ENCODE assay signal across 11 cellular contexts in the genomic region with DNA sequence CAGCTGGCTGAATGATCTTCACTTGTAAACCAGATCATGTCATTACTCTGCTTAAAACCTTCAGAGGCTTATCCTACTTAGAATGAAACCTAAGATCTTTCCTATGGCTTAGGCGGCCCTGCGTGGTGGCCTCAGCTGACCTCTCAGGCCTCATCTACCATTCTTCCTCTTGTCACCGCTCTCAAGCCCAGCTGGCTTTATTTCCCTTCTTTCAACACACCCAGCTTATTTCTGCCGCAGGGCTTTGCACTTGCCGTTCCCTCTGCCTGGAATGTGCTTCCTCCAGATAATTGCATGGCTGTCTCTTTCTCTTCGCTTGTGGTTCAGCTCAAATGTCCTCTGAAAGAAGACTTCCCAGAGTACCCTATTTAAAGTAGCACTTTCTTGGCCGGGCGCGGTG. TPM values are rescaled to one million over a fixed set of nuclear protein-coding genes. Genes with fewer than 3 reads are reported as not detected.
A peak's percentile ranks its signal among the peaks of the same experiment; 100 is the strongest.
DNase-seq lines count a peak whose midpoint lies in the region; ATAC-seq and TF ChIP-seq lines count a peak whose summit lies in the region.
"Had no signal": no experiment of that assay in that cellular context is flagged by ENCODE, and none has a peak within 500 bp of the region (broad histone marks: within the 10 kb centered on the region; RNA-seq: fewer than 3 reads in every experiment).

No MANE protein-coding gene starts in this region.

- TF ChIP-seq POLR2A in sigmoid colon (IDR thresholded peaks at IDR 0.05), result no peak

- peaks cover 0 to 28% (median 27%) of the 10 kb centered on the region in 4 donors for H3K4me1 ChIP-seq in sigmoid colon

- no peak for TF ChIP-seq EP300 in sigmoid colon (IDR thresholded peaks at IDR 0.05)

- no peak overlapping the region for H3K4me3 Mint-ChIP-seq in activated T-cell treated with anti-CD3 and anti-CD28 coated beads, Interleukin-2, amount 50 U/mL, for 72 hours

- H3K4me1 Mint-ChIP-seq in activated T-cell treated with anti-CD3 and anti-CD28 coated beads, Interleukin-2, amount 50 U/mL, for 72 hours (ENCODE audit: low read depth), result peaks cover 39% of the 10 kb centered on the region

- peaks cover 1 to 6% of the 10 kb centered on the region in 2 donors for H3K36me3 Mint-ChIP-seq in activated T-cell treated with anti-CD3 and anti-CD28 coated beads, Interleukin-2, amount 50 U/mL, for 72 hours (ENCODE audit: insufficient read depth in 2 of 2)

- H3K9me3 ChIP-seq in sigmoid colon, result no peaks in the 10 kb centered on the region

- peak overlapping the region in 3 of 4 donors; percentile 3 to 96 (median 10) for H3K27ac ChIP-seq in sigmoid colon
- H3K27ac ChIP-seq: 22Rv1 had no signal

- H3K27me3 ChIP-seq in sigmoid colon, result no peaks in the 10 kb centered on the region

- WGBS in sigmoid colon, 2 donors, result 80 to 89% methylated on average over 9 of the region's 9 CpGs

- DNase-seq in NCI-H524 (lab: John Stamatoyannopoulos, UW) (peak; percentile 19 to 72), NCI-H524 treated with DMSO at 0.1 percent for 48 hours (lab: John Stamatoyannopoulos, UW) (no peak), SK-MEL-5 (ENCODE audit: low read depth, low spot score) (peak; percentile 63), left ventricle myocardium superior (peak; percentile 65), sigmoid colon (no peak), LoVo (ENCODE audit: low spot score) (no peak)
- DNase-seq in activated effector memory CD4-positive, alpha-beta T cell treated with anti-CD3 and anti-CD28 coated beads, Interleukin-2, amount 50 U/mL, for 16 hours, result no peak
- DNase-seq in activated T-cell treated with anti-CD3 and anti-CD28 coated beads, Interleukin-2, amount 50 U/mL, for 72 hours, result no peak
- DNase-seq: stimulated activated CD4-positive, alpha-beta T cell treated with anti-CD3 and anti-CD28 coated beads, Interleukin-4, amount 100 ng/mL, for 1 hour had no signal

- H3K9me3 Mint-ChIP-seq in activated T-cell treated with anti-CD3 and anti-CD28 coated beads, Interleukin-2, amount 50 U/mL, for 72 hours, result no peaks in the 10 kb centered on the region

- intact Hi-C loops in left ventricle myocardium superior (cut with micrococcal nuclease) (no loop called here), sigmoid colon (cut with DNase I) (no loop called here)

- ATAC-seq in left ventricle myocardium superior, result no peak
- ATAC-seq in activated T-cell treated with anti-CD3 and anti-CD28 coated beads, Interleukin-2, amount 50 U/mL, for 72 hours (replicated peaks in 1 of 2), result no peak

- no peak overlapping the region for H3K27ac Mint-ChIP-seq in activated T-cell treated with anti-CD3 and anti-CD28 coated beads, Interleukin-2, amount 50 U/mL, for 72 hours

- no peaks in the 10 kb centered on the region for H3K36me3 ChIP-seq in sigmoid colon

- in situ Hi-C loops in SK-MEL-5 (cut with HindIII; ENCODE audit: low pct_unique_long_range_greater_than_20kb, low sequenced_read_pairs), result no loop called here

- no peak overlapping the region for H3K4me3 ChIP-seq in sigmoid colon

- no peaks in the 10 kb centered on the region for H3K27me3 Mint-ChIP-seq in activated T-cell treated with anti-CD3 and anti-CD28 coated beads, Interleukin-2, amount 50 U/mL, for 72 hours (ENCODE audit: low read depth)

- no peak for TF ChIP-seq CTCF in sigmoid colon (IDR thresholded peaks at IDR 0.05)

RNA-seq across cellular contexts. Expression of a gene that starts 3.6 kb away (rescaled TPM):
- 16.6 TPM in 2 replicates for total RNA-seq in SK-MEL-5 (2014; rRNA removed; shearing (Covaris generic))
- 22.5 and 24.1 TPM in 2 replicates for polyA plus RNA-seq in SK-MEL-5 (2015; cell fraction: cytosol; rRNA removed)
- polyA plus RNA-seq in SK-MEL-5 (2015; cell fraction: nucleus; rRNA removed), result 4.2 and 6.0 TPM in 2 replicates
- total RNA-seq in left ventricle myocardium superior (1.6 TPM), sigmoid colon (1 to 10 TPM in 3 of 4 donors, not detected in 1; 1.1 to 2.0 (median 1.4) TPM)
- polyA plus RNA-seq in sigmoid colon, result 10 to 100 TPM in 2 of 3 donors, 1 to 10 TPM in 1; 3.6 to 26.9 (median 13.6) TPM
- 10 to 100 TPM; 71.3 to 84.4 TPM for total RNA-seq in activated T-cell treated with anti-CD3 and anti-CD28 coated beads, Interleukin-2, amount 50 U/mL, for 72 hours

RNA-seq across cellular contexts. Expression of a gene that starts 22.4 kb away (rescaled TPM):
- total RNA-seq in SK-MEL-5 (2014; rRNA removed; shearing (Covaris generic)), result 15.3 and 19.7 TPM in 2 replicates
- 74.2 and 76.6 TPM in 2 replicates for polyA plus RNA-seq in SK-MEL-5 (2015; cell fraction: cytosol; rRNA removed)
- polyA plus RNA-seq in SK-MEL-5 (2015; cell fraction: nucleus; rRNA removed), result 12.4 and 21.6 TPM in 2 replicates
- total RNA-seq in left ventricle myocardium superior (514 TPM), sigmoid colon (10 to 100 TPM; 33.6 to 36.6 (median 35.2) TPM)
- 10 to 100 TPM; 43.2 to 59.1 (median 51.3) TPM for polyA plus RNA-seq in sigmoid colon
- 10 to 100 TPM; 67.7 to 75.0 TPM for total RNA-seq in activated T-cell treated with anti-CD3 and anti-CD28 coated beads, Interleukin-2, amount 50 U/mL, for 72 hours

RNA-seq across cellular contexts. Expression of a gene that starts 49.4 kb away (rescaled TPM):
- total RNA-seq in SK-MEL-5 (2014; rRNA removed; shearing (Covaris generic)), result 17.2 and 25.9 TPM in 2 replicates
- 36.2 and 38.0 TPM in 2 replicates for polyA plus RNA-seq in SK-MEL-5 (2015; cell fraction: cytosol; rRNA removed)
- polyA plus RNA-seq in SK-MEL-5 (2015; cell fraction: nucleus; rRNA removed), result 7.6 and 25.9 TPM in 2 replicates
- total RNA-seq in left ventricle myocardium superior, result 58.0 TPM
- total RNA-seq in sigmoid colon, result 10 to 100 TPM in 3 of 4 donors, 1 to 10 TPM in 1; 8.7 to 28.2 (median 11.9) TPM
- polyA plus RNA-seq in sigmoid colon, result 10 to 100 TPM; 15.6 to 40.9 (median 22.4) TPM
- 10 to 100 TPM; 41.6 to 77.1 TPM for total RNA-seq in activated T-cell treated with anti-CD3 and anti-CD28 coated beads, Interleukin-2, amount 50 U/mL, for 72 hours

RNA-seq across cellular contexts. Expression of a gene that starts 54.4 kb away (rescaled TPM):
- total RNA-seq in SK-MEL-5 (2014; rRNA removed; shearing (Covaris generic)), result not detected in 2 replicates
- not detected in 2 replicates for polyA plus RNA-seq in SK-MEL-5 (2015; cell fraction: cytosol; rRNA removed)
- not detected in 2 replicates for polyA plus RNA-seq in SK-MEL-5 (2015; cell fraction: nucleus; rRNA removed)
- not detected for total RNA-seq in left ventricle myocardium superior
- not detected for total RNA-seq in sigmoid colon
- under 1 TPM in 1 of 3 donors, not detected in 2; 0.06 TPM for polyA plus RNA-seq in sigmoid colon
- total RNA-seq in activated T-cell treated with anti-CD3 and anti-CD28 coated beads, Interleukin-2, amount 50 U/mL, for 72 hours, result not detected
- polyA plus RNA-seq: neural cell had no signal

Comparison
In these comparisons a context has a peak if more than half of its experiments do, and no peak if none do; other contexts are left out.
1. DNase-seq: peak in NCI-H524 (2 of 2), SK-MEL-5 (single experiment) and left ventricle myocardium superior (single experiment); none in NCI-H524 treated with DMSO at 0.1 percent for 48 hours (single experiment), sigmoid colon (single experiment), activated effector memory CD4-positive, alpha-beta T cell treated with anti-CD3 and anti-CD28 coated beads, Interleukin-2, amount 50 U/mL, for 16 hours (single experiment), activated T-cell treated with anti-CD3 and anti-CD28 coated beads, Interleukin-2, amount 50 U/mL, for 72 hours (0 of 2) and LoVo (single experiment).